In genomic region chr3:68172039-68172438, GRCh38 we compare ENCODE assay signal across 29 cellular contexts.
"Had no signal": no experiment of that assay in that cellular context is flagged by ENCODE, and none has a peak within 500 bp of the region (broad histone marks: within the 10 kb centered on the region; RNA-seq: fewer than 3 reads in every experiment).

No MANE protein-coding gene starts in this region.

- H3K9me3 ChIP-seq: testis, thyroid gland, uterus, vagina had no signal

- H3K27me3 Mint-ChIP-seq: stimulated activated memory B cell treated with anti-CD40 and anti-IgM and Interleukin-4, amounts not matched to agents 10 μg/mL and 1 μg/mL and 100 μg/mL, for 72 hours; stimulated activated naive B cell treated with anti-CD40 and anti-IgM and Interleukin-4, amounts not matched to agents 10 μg/mL and 1 μg/mL and 100 μg/mL, for 72 hours; stimulated activated naive CD8-positive, alpha-beta T cell treated with anti-CD3 and anti-CD28 coated beads, Interleukin-15, amount 100 ng/mL, for 72 hours; stimulated activated naive CD8-positive, alpha-beta T cell treated with anti-CD3 and anti-CD28 coated beads, Interleukin-15, Interleukin-2, amounts not matched to agents 100 ng/mL and 50 ng/mL, for 24 hours had no signal

- FAIRE-seq: urothelium cell line had no signal

- ATAC-seq: stimulated activated effector memory CD8-positive, alpha-beta T cell treated with anti-CD3 and anti-CD28 coated beads, Interleukin-12 subunit alpha, Interleukin-12 subunit beta, amount 100 ng/mL, for 72 hours; stimulated activated memory B cell treated with anti-CD40 and anti-IgM and Interleukin-4, amounts not matched to agents 10 μg/mL and 1 μg/mL and 100 μg/mL, for 72 hours; stimulated activated naive B cell treated with anti-CD40 and anti-IgM and Interleukin-4, amounts not matched to agents 10 μg/mL and 1 μg/mL and 100 μg/mL, for 72 hours; stimulated activated naive CD8-positive, alpha-beta T cell treated with anti-CD3 and anti-CD28 coated beads, Interleukin-15, amount 100 ng/mL, for 72 hours; stimulated activated naive CD8-positive, alpha-beta T cell treated with anti-CD3 and anti-CD28 coated beads, Interleukin-15, Interleukin-2, amounts not matched to agents 100 U/mL and 50 U/mL, for 24 hours; upper lobe of right lung had no signal

- H3K4me1 Mint-ChIP-seq: stimulated activated effector memory CD8-positive, alpha-beta T cell treated with anti-CD3 and anti-CD28 coated beads, Interleukin-12 subunit alpha, Interleukin-12 subunit beta, amount 100 ng/mL, for 72 hours; stimulated activated memory B cell treated with anti-CD40 and anti-IgM and Interleukin-4, amounts not matched to agents 10 μg/mL and 1 μg/mL and 100 μg/mL, for 72 hours; stimulated activated naive B cell treated with anti-CD40 and anti-IgM and Interleukin-4, amounts not matched to agents 10 μg/mL and 1 μg/mL and 100 μg/mL, for 72 hours; stimulated activated naive CD8-positive, alpha-beta T cell treated with anti-CD3 and anti-CD28 coated beads, Interleukin-15, amount 100 ng/mL, for 72 hours had no signal

- H3K27ac Mint-ChIP-seq: stimulated activated effector memory CD8-positive, alpha-beta T cell treated with anti-CD3 and anti-CD28 coated beads, Interleukin-12 subunit alpha, Interleukin-12 subunit beta, amount 100 ng/mL, for 72 hours; stimulated activated memory B cell treated with anti-CD40 and anti-IgM and Interleukin-4, amounts not matched to agents 10 μg/mL and 1 μg/mL and 100 μg/mL, for 72 hours; stimulated activated naive B cell treated with anti-CD40 and anti-IgM and Interleukin-4, amounts not matched to agents 10 μg/mL and 1 μg/mL and 100 μg/mL, for 72 hours; stimulated activated naive CD8-positive, alpha-beta T cell treated with anti-CD3 and anti-CD28 coated beads, Interleukin-15, amount 100 ng/mL, for 72 hours; stimulated activated naive CD8-positive, alpha-beta T cell treated with anti-CD3 and anti-CD28 coated beads, Interleukin-15, Interleukin-2, amounts not matched to agents 100 ng/mL and 50 ng/mL, for 24 hours; type B pancreatic cell had no signal

- H3K36me3 Mint-ChIP-seq: stimulated activated effector memory CD8-positive, alpha-beta T cell treated with anti-CD3 and anti-CD28 coated beads, Interleukin-12 subunit alpha, Interleukin-12 subunit beta, amount 100 ng/mL, for 72 hours; stimulated activated memory B cell treated with anti-CD40 and anti-IgM and Interleukin-4, amounts not matched to agents 10 μg/mL and 1 μg/mL and 100 μg/mL, for 72 hours had no signal

- H3K4me1 ChIP-seq: stomach, suprapubic skin, testis, thyroid gland, tibial artery, tibial nerve, transverse colon, upper lobe of left lung, upper lobe of right lung, uterus, vagina had no signal

- H3K27me3 ChIP-seq: stomach, suprapubic skin, testis, thyroid gland, tibial artery, tibial nerve, transverse colon, upper lobe of left lung, upper lobe of right lung, uterus, vagina had no signal

- H3K27ac ChIP-seq: stomach, suprapubic skin, testis, thoracic aorta, thyroid gland, tibial artery, tibial nerve, transverse colon, upper lobe of left lung, upper lobe of right lung, uterus, vagina had no signal

- DNase-seq: stimulated activated CD4-positive, alpha-beta T cell treated with anti-CD3 and anti-CD28 coated beads, Interleukin-2, amount 100 ng/mL, for 48 hours; stimulated activated CD4-positive, alpha-beta T cell treated with anti-CD3 and anti-CD28 coated beads, Interleukin-4, amount 100 ng/mL, for 1 hour; stimulated activated CD4-positive, alpha-beta T cell treated with anti-CD3 and anti-CD28 coated beads, Interleukin-4, amount 100 ng/mL, for 24 hours; stimulated activated CD4-positive, alpha-beta T cell treated with anti-CD3 and anti-CD28 coated beads, Interleukin-4, amount 100 ng/mL, for 4 hours; stimulated activated CD8-positive, alpha-beta memory T cell treated with anti-CD3 and anti-CD28 coated beads, Interleukin-4, amount 100 ng/mL, for 48 hours; stimulated activated naive B cell treated with anti-CD40 and anti-IgM and Interleukin-4, amounts not matched to agents 10 μg/mL and 1 μg/mL and 100 μg/mL, for 72 hours; stimulated activated naive CD4-positive, alpha-beta T cell; stimulated activated naive CD4-positive, alpha-beta T cell treated with Interleukin-2 at 50 U/mL for 16 hours; stimulated activated naive CD8-positive, alpha-beta T cell treated with anti-CD3 and anti-CD28 coated beads, Interleukin-15, amount 100 ng/mL, for 72 hours; stimulated activated naive CD8-positive, alpha-beta T cell treated with anti-CD3 and anti-CD28 coated beads, Interleukin-15, Interleukin-2, amounts not matched to agents 100 U/mL and 50 U/mL, for 24 hours; stomach; substantia nigra; testis; thyroid gland; tibial artery; transverse colon; trophoblast cell; upper lobe of left lung; upper lobe of right lung; uterus had no signal

- H3K4me3 Mint-ChIP-seq: stimulated activated effector memory CD8-positive, alpha-beta T cell treated with anti-CD3 and anti-CD28 coated beads, Interleukin-12 subunit alpha, Interleukin-12 subunit beta, amount 100 ng/mL, for 72 hours; stimulated activated memory B cell treated with anti-CD40 and anti-IgM and Interleukin-4, amounts not matched to agents 10 μg/mL and 1 μg/mL and 100 μg/mL, for 72 hours; stimulated activated naive B cell treated with anti-CD40 and anti-IgM and Interleukin-4, amounts not matched to agents 10 μg/mL and 1 μg/mL and 100 μg/mL, for 72 hours; stimulated activated naive CD8-positive, alpha-beta T cell treated with anti-CD3 and anti-CD28 coated beads, Interleukin-15, amount 100 ng/mL, for 72 hours; stimulated activated naive CD8-positive, alpha-beta T cell treated with anti-CD3 and anti-CD28 coated beads, Interleukin-15, Interleukin-2, amounts not matched to agents 100 ng/mL and 50 ng/mL, for 24 hours; type B pancreatic cell had no signal

- H3K4me3 ChIP-seq: stomach, suprapubic skin, testis, thoracic aorta, thyroid gland, tibial artery, tibial nerve, transverse colon, upper lobe of left lung, upper lobe of right lung, uterus, vagina had no signal

- H3K36me3 ChIP-seq: stomach, suprapubic skin, thoracic aorta, thyroid gland, tibial artery, tibial nerve, transverse colon, upper lobe of left lung, upper lobe of right lung, uterus, vagina had no signal
